In the genomic region with DNA sequence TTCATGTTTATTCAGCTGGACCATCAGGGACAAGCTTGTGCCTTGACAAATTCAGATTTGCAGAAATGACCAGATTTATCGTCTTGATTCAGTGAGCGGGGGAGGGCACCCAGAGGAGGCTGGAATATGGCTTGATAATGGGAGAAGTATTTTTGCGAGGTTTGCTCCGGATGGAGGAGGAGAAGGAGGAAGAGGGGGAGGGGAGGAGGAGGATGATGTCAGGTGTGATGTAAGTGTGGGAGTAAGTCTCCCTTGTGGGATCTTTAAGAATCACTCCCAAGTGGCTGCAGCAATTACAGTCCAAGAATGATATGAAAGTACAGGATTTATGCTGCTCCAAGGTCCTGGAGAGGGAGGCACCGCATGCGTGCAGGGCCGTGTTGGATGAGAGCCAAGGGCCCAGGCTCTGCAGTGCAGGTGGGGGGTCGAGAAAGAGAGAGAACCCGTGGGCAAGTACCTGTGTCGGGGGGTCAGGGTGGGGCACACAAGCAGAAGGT, we compare ENCODE assay signal across 22 cellular contexts. TPM values are rescaled to one million over a fixed set of nuclear protein-coding genes. Genes with fewer than 3 reads are reported as not detected.
DNase-seq lines count a peak whose midpoint lies in the region; ATAC-seq and TF ChIP-seq lines count a peak whose summit lies in the region.
"Had no signal": no experiment of that assay in that cellular context is flagged by ENCODE, and none has a peak within 500 bp of the region (broad histone marks: within the 10 kb centered on the region; RNA-seq: fewer than 3 reads in every experiment).

No MANE protein-coding gene starts in this region.

- H3K9me3 Mint-ChIP-seq in HFFc6, result no peaks in the 10 kb centered on the region
- no peaks in the 10 kb centered on the region for H3K9me3 Mint-ChIP-seq in mesothelial cell of epicardium
- H3K9me3 Mint-ChIP-seq: natural killer cell treated with Interleukin-12 subunit alpha and Interleukin-12 subunit beta and Interleukin-15 and Interleukin-18, amount 100 ng/mL, for 72 hours had no signal

- H3K27ac ChIP-seq in dorsolateral prefrontal cortex, result peak overlapping the region in 37 of 59 donors; percentile 7 to 90 (median 44)
- H3K27ac ChIP-seq: body of pancreas, heart left ventricle had no signal

- H3K36me3 Mint-ChIP-seq in HFFc6 (ENCODE audit: low read depth) (peaks cover 23% of the 10 kb centered on the region), mesothelial cell of epicardium (peaks cover 6% of the 10 kb centered on the region)
- H3K36me3 Mint-ChIP-seq: natural killer cell treated with Interleukin-12 subunit alpha and Interleukin-12 subunit beta and Interleukin-15 and Interleukin-18, amount 100 ng/mL, for 72 hours had no signal

- H3K4me1 Mint-ChIP-seq in HFFc6 (ENCODE audit: low read depth) (peaks cover 64% of the 10 kb centered on the region), mesothelial cell of epicardium (peaks cover 56% of the 10 kb centered on the region)

- peak; percentile 18 for DNase-seq in Daoy (ENCODE audit: low read depth)
- no peak for DNase-seq in HFFc6
- DNase-seq in dorsolateral prefrontal cortex, result no peak
- peak in 1 of 2 experiments; percentile 46 for DNase-seq in mesothelial cell of epicardium (ENCODE audit: low spot score in 2 of 2, unreplicated experiment in 2 of 2)
- no peak for DNase-seq in hippocampal formation (lab: John Stamatoyannopoulos, UW)
- no peak for DNase-seq in globus pallidus (ENCODE audit: low spot score)
- DNase-seq: activated CD4-positive, alpha-beta T cell treated with anti-CD3 and anti-CD28 coated beads, Interleukin-2, amount 50 U/mL, for 1 hour; activated naive CD4-positive, alpha-beta T cell treated with Interleukin-2 at 50 U/mL for 16 hours; AML-193; body of pancreas; Calu3; dermis blood vessel endothelial cell; erythroblast; islet precursor cell; mesendoderm; NCI-H1694; NCI-H2227 treated with DMSO at 0.1 percent for 48 hours; NK-92 treated with Interleukin-12 subunit alpha and Interleukin-12 subunit beta, amount 100 ng/mL, for 24 hours had no signal

- ATAC-seq in HG03095 (IDR thresholded peaks at IDR 0.05; ENCODE audit: unreplicated experiment) (no peak), GM18498 (IDR thresholded peaks at IDR 0.05; ENCODE audit: unreplicated experiment) (no peak)
- ATAC-seq: body of pancreas; natural killer cell treated with Interleukin-12 subunit alpha and Interleukin-12 subunit beta and Interleukin-15 and Interleukin-18, amount 100 ng/mL, for 72 hours had no signal

- H3K27me3 Mint-ChIP-seq in HFFc6 (ENCODE audit: insufficient read depth) (no peaks in the 10 kb centered on the region), mesothelial cell of epicardium (ENCODE audit: low read depth) (no peaks in the 10 kb centered on the region)
- H3K27me3 Mint-ChIP-seq: natural killer cell treated with Interleukin-12 subunit alpha and Interleukin-12 subunit beta and Interleukin-15 and Interleukin-18, amount 100 ng/mL, for 72 hours had no signal

- peak overlapping the region; percentile 14; the same call in 1 of the 2 replicates for H3K4me3 Mint-ChIP-seq in HFFc6
- H3K4me3 Mint-ChIP-seq in mesothelial cell of epicardium, result peak overlapping the region; percentile 15
- H3K4me3 Mint-ChIP-seq: natural killer cell treated with Interleukin-12 subunit alpha and Interleukin-12 subunit beta and Interleukin-15 and Interleukin-18, amount 100 ng/mL, for 72 hours had no signal

- no peaks in the 10 kb centered on the region for H3K27me3 ChIP-seq in dorsolateral prefrontal cortex
- H3K27me3 ChIP-seq: body of pancreas, heart left ventricle had no signal

- TF ChIP-seq CTCF in HFFc6 (IDR thresholded peaks at IDR 0.05) (no peak), dorsolateral prefrontal cortex (IDR thresholded peaks at IDR 0.05 in 54 of 56, conservative IDR thresholded peaks at IDR 0.05 in 2 of 56; ENCODE audit: low read depth in 1 of 56, partially characterized antibody in 56 of 56) (no peak), mesothelial cell of epicardium (IDR thresholded peaks at IDR 0.05; ENCODE audit: unreplicated experiment) (no peak)

- H3K27ac Mint-ChIP-seq in HFFc6 (no peak overlapping the region), mesothelial cell of epicardium (peak overlapping the region; percentile 88)
- H3K27ac Mint-ChIP-seq: natural killer cell treated with Interleukin-12 subunit alpha and Interleukin-12 subunit beta and Interleukin-15 and Interleukin-18, amount 100 ng/mL, for 72 hours had no signal

- peak overlapping the region in 1 of 59 donors; percentile 27 for H3K4me3 ChIP-seq in dorsolateral prefrontal cortex
- H3K4me3 ChIP-seq: body of pancreas, heart left ventricle had no signal

- intact Hi-C loops in dorsolateral prefrontal cortex (cut with DNase I), result no loop called here

RNA-seq across cellular contexts. Expression of a gene that starts 5.6 kb away (rescaled TPM):
- total RNA-seq in Daoy (2014; rRNA removed; shearing (Covaris generic)), result 22.1 and 36.4 TPM in 2 replicates
- 10 to 100 TPM; 13.7 to 19.9 (median 17.1) TPM for total RNA-seq in HFFc6 (2021; fragmentation: NEBNext Ultra II Directional; extraction: Animal tissue kit (Norgen Biotek cat#: 25700))
- total RNA-seq in dorsolateral prefrontal cortex (10 to 100 TPM; 18.3 to 43.2 (median 27.3) TPM), mesothelial cell of epicardium (61.5 to 70.6 TPM (median 69.0 TPM) in 3 replicates)
